Comparison of ENCODE assay signal across 1 cellular context in genomic region chr6:52361945-52362442, GRCh38.
A peak's percentile ranks its signal among the peaks of the same experiment; 100 is the strongest.
TF ChIP-seq lines count a peak whose summit lies in the region.

TSS of gene PAQR8 (plus strand) at chr6:52362151. CDS start at chr6:52403214, 41,063 bp downstream.

TF ChIP-seq in GM12878, 131 proteins besides CTCF, POLR2A, EP300 and RAD21 (continued from another document and continues in another):
- TF ChIP-seq ZNF592 (IDR thresholded peaks at IDR 0.05) (0 out of 2 replicates have a peak, but pooled peaks have one; percentile 50), NR2F1 (conservative IDR thresholded peaks at IDR 0.05) (peak; percentile 54), MTA3 (IDR thresholded peaks at IDR 0.05; ENCODE audit: borderline replicate concordance, low read length) (no peak), BHLHE40 (IDR thresholded peaks at IDR 0.05; ENCODE audit: borderline replicate concordance in 1 of 2, low read depth in 2 of 2, low read length in 1 of 2) (peak; percentile 7 to 79; a peak in 2 of 4 replicates), NKRF (conservative IDR thresholded peaks at IDR 0.05) (peak; percentile 85), HDAC6 (IDR thresholded peaks at IDR 0.05; ENCODE audit: unreplicated experiment) (peak; percentile 19), CBX5 (IDR thresholded peaks at IDR 0.05; ENCODE audit: low read depth) (no peak), REST (IDR thresholded peaks at IDR 0.05; ENCODE audit: low read depth, low read length) (no peak), POLR2AphosphoS2 (IDR thresholded peaks at IDR 0.05; ENCODE audit: low read depth, low read length) (peak; percentile 60; the same call in 1 of the 2 replicates), TCF12 (IDR thresholded peaks at IDR 0.05; ENCODE audit: low read depth, low read length) (no peak), PBX3 (IDR thresholded peaks at IDR 0.05; ENCODE audit: insufficient replicate concordance, low read depth, low read length) (peak; percentile 80), SMC3 (IDR thresholded peaks at IDR 0.05; ENCODE audit: borderline replicate concordance, low read length) (no peak), NFXL1 (IDR thresholded peaks at IDR 0.05; ENCODE audit: borderline replicate concordance) (0 out of 2 replicates have a peak, but pooled peaks have one; percentile 58), MEF2A (IDR thresholded peaks at IDR 0.05; ENCODE audit: insufficient read depth, low read depth, low read length) (0 out of 2 replicates have a peak, but pooled peaks have one; percentile 34), SMAD5 (IDR thresholded peaks at IDR 0.05; ENCODE audit: low read depth) (0 out of 2 replicates have a peak, but pooled peaks have one; percentile 19), PRDM15 (CRISPR knock-in tag; IDR thresholded peaks at IDR 0.05) (no peak), CHD1 (IDR thresholded peaks at IDR 0.05; ENCODE audit: low read depth, low read length) (no peak), RELA (IDR thresholded peaks at IDR 0.05; ENCODE audit: borderline replicate concordance, partially characterized antibody) (peak; percentile 66), GABPA (IDR thresholded peaks at IDR 0.05; ENCODE audit: low read depth) (no peak), LARP7 (IDR thresholded peaks at IDR 0.05) (peak; percentile 93; the same call in 1 of the 2 replicates), IRF4 (IDR thresholded peaks at IDR 0.05; ENCODE audit: low read depth, low read length) (no peak), ZNF24 (IDR thresholded peaks at IDR 0.05) (peak; percentile 62), NFIC (IDR thresholded peaks at IDR 0.05; ENCODE audit: low read depth, low read length) (no peak), ETV6 (conservative IDR thresholded peaks at IDR 0.05 in 1 of 2, IDR thresholded peaks at IDR 0.05 in 1 of 2; ENCODE audit: borderline replicate concordance in 1 of 2, low read depth in 1 of 2) (no peak; a peak in 1 of 4 replicates), IKZF1 (conservative IDR thresholded peaks at IDR 0.05) (peak; percentile 89), CREM (IDR thresholded peaks at IDR 0.05; ENCODE audit: low read depth) (0 out of 2 replicates have a peak, but pooled peaks have one; percentile 3), GATAD2B (conservative IDR thresholded peaks at IDR 0.05; ENCODE audit: low read depth) (peak; percentile 91; the same call in 1 of the 2 replicates), CHD4 (IDR thresholded peaks at IDR 0.05) (no peak), ZSCAN29 (IDR thresholded peaks at IDR 0.05) (no peak), YBX1 (IDR thresholded peaks at IDR 0.05) (no peak), EZH2 (IDR thresholded peaks at IDR 0.05; ENCODE audit: borderline replicate concordance, control insufficient read depth, low read depth, low read length) (no peak), EGR1 (IDR thresholded peaks at IDR 0.05; ENCODE audit: borderline replicate concordance in 1 of 2, low read depth in 2 of 2, low read length in 2 of 2) (peak in 1 of 2 experiments; percentile 92; a peak in 2 of 3 replicates), WRNIP1 (IDR thresholded peaks at IDR 0.05; ENCODE audit: borderline replicate concordance, low read depth, low read length) (no peak), CUX1 (IDR thresholded peaks at IDR 0.05; ENCODE audit: insufficient replicate concordance, low read depth, low read length) (no peak), ELK1 (IDR thresholded peaks at IDR 0.05; ENCODE audit: low read depth, low read length) (no peak), USF2 (IDR thresholded peaks at IDR 0.05; ENCODE audit: borderline replicate concordance, low read depth, low read length) (no peak)
